In the genomic region with DNA sequence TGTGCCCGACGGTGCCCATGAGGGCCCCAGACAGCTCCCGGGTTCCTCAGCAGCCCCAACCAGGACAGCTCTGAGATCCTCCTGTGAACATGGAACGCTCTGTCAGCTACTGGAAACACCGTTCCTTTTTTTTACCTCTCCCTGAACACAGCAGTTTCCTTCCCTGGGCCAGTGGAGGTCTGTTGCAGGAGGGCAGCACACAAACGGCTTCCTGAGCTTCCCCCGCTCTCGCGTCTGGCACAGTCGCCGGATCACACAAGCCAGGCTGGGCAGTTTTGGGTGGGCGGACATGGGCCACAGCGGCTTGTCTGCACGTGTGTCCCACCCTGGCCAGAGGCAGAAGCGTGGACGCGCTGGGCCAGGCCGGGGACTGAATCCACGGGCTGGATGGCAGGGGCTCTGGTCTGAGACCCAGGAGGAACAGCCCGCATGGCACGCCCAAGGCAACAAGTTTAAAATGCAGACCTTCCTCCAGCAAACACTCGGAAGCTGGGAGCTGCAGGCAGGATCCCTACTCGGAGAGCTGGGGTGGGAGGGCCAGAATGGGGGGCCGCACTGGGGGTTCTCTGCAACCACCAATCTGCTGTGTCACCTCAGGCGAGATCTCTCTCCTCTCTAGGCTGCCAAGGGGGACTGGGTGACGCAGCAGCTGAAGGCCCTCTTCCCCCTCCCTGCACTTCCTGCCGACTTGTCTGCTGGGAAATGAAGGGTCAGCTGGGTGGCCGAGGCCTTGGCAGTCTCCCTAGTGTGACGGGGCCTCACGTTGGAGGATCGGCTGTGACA, we compare ENCODE assay signal across 1 cellular context.
TF ChIP-seq lines count a peak whose summit lies in the region.

No MANE protein-coding gene starts in this region.

TF ChIP-seq in liver, 16 proteins besides CTCF, POLR2A, EP300 and RAD21 (continued from another document):
- TF ChIP-seq TAF1 (conservative IDR thresholded peaks at IDR 0.05) (no peak), FOXA1 (IDR thresholded peaks at IDR 0.05) (no peak), JUND (IDR thresholded peaks at IDR 0.05) (no peak), RXRA (IDR thresholded peaks at IDR 0.05) (peak; percentile 43 to 54), FOXA2 (IDR thresholded peaks at IDR 0.05) (no peak), NR2F2 (IDR thresholded peaks at IDR 0.05) (peak; percentile 96), HNF4A (conservative IDR thresholded peaks at IDR 0.05) (no peak), SP1 (IDR thresholded peaks at IDR 0.05) (peak; percentile 46), GABPA (IDR thresholded peaks at IDR 0.05 in 1 of 2, conservative IDR thresholded peaks at IDR 0.05 in 1 of 2) (no peak)
- TF ChIP-seq, protein P1, sequence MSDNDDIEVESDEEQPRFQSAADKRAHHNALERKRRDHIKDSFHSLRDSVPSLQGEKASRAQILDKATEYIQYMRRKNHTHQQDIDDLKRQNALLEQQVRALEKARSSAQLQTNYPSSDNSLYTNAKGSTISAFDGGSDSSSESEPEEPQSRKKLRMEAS (IDR thresholded peaks at IDR 0.05), result no peak
- TF ChIP-seq, protein P2, sequence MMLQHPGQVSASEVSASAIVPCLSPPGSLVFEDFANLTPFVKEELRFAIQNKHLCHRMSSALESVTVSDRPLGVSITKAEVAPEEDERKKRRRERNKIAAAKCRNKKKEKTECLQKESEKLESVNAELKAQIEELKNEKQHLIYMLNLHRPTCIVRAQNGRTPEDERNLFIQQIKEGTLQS (IDR thresholded peaks at IDR 0.05), result no peak
